ENCODE assay signal across 7 cellular contexts in genomic region chr16:83953796-83954576, GRCh38. TPM values are rescaled to one million over a fixed set of nuclear protein-coding genes. Genes with fewer than 3 reads are reported as not detected.
DNase-seq lines count a peak whose midpoint lies in the region; ATAC-seq and TF ChIP-seq lines count a peak whose summit lies in the region.

No MANE protein-coding gene starts in this region.

- no peak for TF ChIP-seq RAD21 in SK-N-SH (IDR thresholded peaks at IDR 0.05; ENCODE audit: low read length)

- H3K4me3 ChIP-seq in SK-N-SH (ENCODE audit: low read depth in 2 of 2, low read length in 1 of 2), result peak overlapping the region; percentile 62 to 65

- DNase-seq in ELR (ENCODE audit: low read depth), result peak; percentile 65
- no peak for DNase-seq in SK-N-SH
- DNase-seq in non-pigmented ciliary epithelial cell (ENCODE audit: low read depth), result peak; percentile 19
- DNase-seq in NCI-H2196 (lab: John Stamatoyannopoulos, UW; ENCODE audit: unreplicated experiment), result no peak

- peaks cover 0 to 2% of the 10 kb centered on the region in 2 experiments for H3K36me3 ChIP-seq in SK-N-SH (replicated peaks in 1 of 2; ENCODE audit: control insufficient read depth in 1 of 2, insufficient read depth in 2 of 2, low read length in 1 of 2)

- CTCF ChIA-PET in SK-N-SH (lab: Yijun Ruan, JAX), result interaction anchor here (0.7 to 14.6 kb wide), 21 partner anchors 10 to 233 kb away, joined by 3 to 470 read pairs (median 5); partner anchors contain the start of gene TAF1C

- peak; percentile 67 for TF ChIP-seq CTCF in SK-N-SH (IDR thresholded peaks at IDR 0.05)

- 11% methylated on average over 11 of the region's 19 CpGs for WGBS in SK-N-SH (ENCODE audit: low lambda C conversion rate)

- H3K4me2 ChIP-seq in SK-N-SH, result peak overlapping the region; percentile 99

- H2AFZ ChIP-seq in SK-N-SH (ENCODE audit: low read depth), result peak overlapping the region; percentile 74; the same call in 1 of the 2 replicates

- peaks cover 3% of the 10 kb centered on the region for H3F3A ChIP-seq in SK-N-SH (replicated peaks; ENCODE audit: insufficient read depth)

- peaks cover 11% of the 10 kb centered on the region; the same call in 1 of the 2 replicates for H4K20me1 ChIP-seq in SK-N-SH (ENCODE audit: insufficient read depth)

- no peaks in the 10 kb centered on the region for H3K79me2 ChIP-seq in SK-N-SH (ENCODE audit: insufficient read depth)

- no peak for TF ChIP-seq EP300 in SK-N-SH (IDR thresholded peaks at IDR 0.05; ENCODE audit: borderline replicate concordance in 1 of 2, low read depth in 1 of 2, low read length in 1 of 2)

- H3K9me2 ChIP-seq in SK-N-SH, result no peaks in the 10 kb centered on the region

- ATAC-seq in HG03354 (IDR thresholded peaks at IDR 0.05; ENCODE audit: poor library complexity, severe bottlenecking, unreplicated experiment) (peak; percentile 44), esophagus mucosa (peak; percentile 41), HG03025 (IDR thresholded peaks at IDR 0.05; ENCODE audit: low FRiP score, unreplicated experiment) (no peak)

- peak overlapping the region; percentile 77 for H3K9ac ChIP-seq in SK-N-SH

- peak overlapping the region in 1 of 2 experiments; percentile 78; a peak in 2 of 4 replicates for H3K27ac ChIP-seq in SK-N-SH (ENCODE audit: low read depth in 2 of 2, low read length in 1 of 2)

- no peaks in the 10 kb centered on the region for H3K9me3 ChIP-seq in SK-N-SH

- H3K27me3 ChIP-seq in SK-N-SH (ENCODE audit: insufficient read depth), result no peaks in the 10 kb centered on the region

- POLR2A ChIA-PET in SK-N-SH (lab: Yijun Ruan, JAX), result no interaction called here

- peaks cover 9 to 34% of the 10 kb centered on the region in 2 experiments; a peak in 2 of 4 replicates for H3K4me1 ChIP-seq in SK-N-SH (ENCODE audit: control insufficient read depth in 1 of 2, insufficient read depth in 2 of 2, low read depth in 1 of 2, low read length in 1 of 2)

TF ChIP-seq in SK-N-SH, 30 proteins besides CTCF, POLR2A, EP300 and RAD21:
- no peak for TF ChIP-seq ELF1 (IDR thresholded peaks at IDR 0.05)
- peak; percentile 10; the same call in 1 of the 2 replicates for TF ChIP-seq MAX (IDR thresholded peaks at IDR 0.05; ENCODE audit: low read depth)

RNA-seq across cellular contexts. Expression of gene OSGIN1, which starts 0.9 kb away (rescaled TPM):
- 4.8 and 5.2 TPM in 2 replicates for polyA plus RNA-seq in SK-N-SH (2012; rRNA removed)
- 1.4 and 2.3 TPM in 2 replicates for polyA plus RNA-seq in SK-N-SH (2012; cell fraction: cytosol; rRNA removed)
- 7.5 and 8.1 TPM in 2 replicates for polyA plus RNA-seq in SK-N-SH (2012; cell fraction: nucleus; rRNA removed)
- 5.6 TPM for total RNA-seq in esophagus mucosa

RNA-seq across cellular contexts. Expression of gene NECAB2, which starts 14.1 kb away (rescaled TPM):
- 0.54 and 0.58 TPM in 2 replicates for polyA plus RNA-seq in SK-N-SH (2012; rRNA removed)
- 0.24 and 0.33 TPM in 2 replicates for polyA plus RNA-seq in SK-N-SH (2012; cell fraction: cytosol; rRNA removed)
- 1.2 and 2.1 TPM in 2 replicates for polyA plus RNA-seq in SK-N-SH (2012; cell fraction: nucleus; rRNA removed)
- not detected for total RNA-seq in esophagus mucosa

RNA-seq across cellular contexts. Expression of gene MLYCD, which starts 55.1 kb away (rescaled TPM):
- polyA plus RNA-seq in SK-N-SH (2012; rRNA removed), result 2.4 and 2.7 TPM in 2 replicates
- polyA plus RNA-seq in SK-N-SH (2012; cell fraction: cytosol; rRNA removed), result 1.3 and 1.6 TPM in 2 replicates
- 8.0 and 8.5 TPM in 2 replicates for polyA plus RNA-seq in SK-N-SH (2012; cell fraction: nucleus; rRNA removed)
- 2.1 TPM for total RNA-seq in esophagus mucosa

Comparison
In these comparisons a context has a peak if more than half of its experiments do, and no peak if none do; other contexts are left out.
1. DNase-seq: peak in ELR (single experiment) and non-pigmented ciliary epithelial cell (single experiment); none in SK-N-SH (single experiment) and NCI-H2196 (single experiment).